ENCODE assay signal across 8 cellular contexts in the genomic region with DNA sequence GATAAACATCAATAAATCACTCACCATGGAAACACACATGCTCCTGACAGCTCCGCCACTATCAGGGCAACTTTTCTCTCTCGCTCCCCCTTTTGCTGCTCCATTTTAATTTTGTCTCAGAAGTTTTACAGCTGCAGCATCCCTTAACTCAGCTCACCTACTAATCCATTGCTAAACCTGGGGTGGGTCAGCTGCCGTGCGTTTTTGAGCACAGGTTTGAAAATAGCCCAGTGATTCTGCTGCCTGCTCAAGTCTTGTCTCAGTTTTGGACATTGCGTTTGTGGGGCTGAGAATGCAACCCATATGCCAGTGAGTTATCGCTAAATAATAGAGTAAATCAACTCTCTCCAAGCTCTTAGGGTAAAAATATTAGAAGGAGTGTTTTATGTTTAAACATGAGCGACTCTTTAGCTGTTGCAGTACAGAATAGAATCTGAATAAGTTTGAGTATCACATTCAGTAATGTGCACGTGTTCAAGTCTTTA. TPM values are rescaled to one million over a fixed set of nuclear protein-coding genes. Genes with fewer than 3 reads are reported as not detected.
DNase-seq lines count a peak whose midpoint lies in the region; ATAC-seq, FAIRE-seq and TF ChIP-seq lines count a peak whose summit lies in the region.

No MANE protein-coding gene starts in this region.

- H3K27me3 Mint-ChIP-seq in osteocyte (ENCODE audit: unreplicated experiment) = no peaks in the 10 kb centered on the region

- H3K27ac Mint-ChIP-seq in osteocyte (ENCODE audit: unreplicated experiment) = no peak overlapping the region

- peaks cover 4% of the 10 kb centered on the region for H3K36me3 Mint-ChIP-seq in osteocyte (ENCODE audit: unreplicated experiment)

- CTCF ChIA-PET in GM10248 (lab: Yijun Ruan, JAX) = interaction anchor here (1.3 to 1.4 kb wide), 2 partner anchors 16 to 22 kb away, joined by 3 to 4 read pairs; no protein-coding TSS in a partner anchor

- no peaks in the 10 kb centered on the region for H3K9me3 ChIP-seq in effector memory CD4-positive, alpha-beta T cell (ENCODE audit: control insufficient read depth, low read length)

- no peak overlapping the region for H3K27ac ChIP-seq in effector memory CD4-positive, alpha-beta T cell (ENCODE audit: insufficient read depth, low read length, poor library complexity, severe bottlenecking)

- H3K4me3 Mint-ChIP-seq in osteocyte (ENCODE audit: unreplicated experiment) = peak overlapping the region; percentile 78

- peaks cover 38% of the 10 kb centered on the region for H3K4me1 Mint-ChIP-seq in osteocyte (ENCODE audit: unreplicated experiment)

- peak overlapping the region; percentile 57 for H3K4me3 ChIP-seq in effector memory CD4-positive, alpha-beta T cell (ENCODE audit: insufficient read depth, low read depth, low read length, poor library complexity, severe bottlenecking)

- no peak for TF ChIP-seq CTCF in osteocyte (IDR thresholded peaks at IDR 0.05)
- TF ChIP-seq CTCF in GM10248 (IDR thresholded peaks at IDR 0.05; ENCODE audit: control extremely low read depth, extremely low read depth, low read depth, missing control alignments) = no peak
- no peak for TF ChIP-seq CTCF in D721Med (IDR thresholded peaks at IDR 0.05; ENCODE audit: insufficient read depth, missing control alignments)

- H3K4me1 ChIP-seq in effector memory CD4-positive, alpha-beta T cell (ENCODE audit: control insufficient read depth, insufficient read depth, low read length, poor library complexity, severe bottlenecking) = peaks cover 34% of the 10 kb centered on the region

- H3K36me3 ChIP-seq in effector memory CD4-positive, alpha-beta T cell (ENCODE audit: control insufficient read depth, insufficient read depth, low read length) = no peaks in the 10 kb centered on the region

- DNase-seq in COLO668 (lab: John Stamatoyannopoulos, UW; ENCODE audit: unreplicated experiment) (peak; percentile 25), NCI-H510A (lab: John Stamatoyannopoulos, UW) (peak; percentile 17), osteocyte (ENCODE audit: extremely low spot score, unreplicated experiment) (no peak), DMS53 (lab: John Stamatoyannopoulos, UW) (no peak), GM10248 (ENCODE audit: extremely low spot score) (no peak), D721Med (ENCODE audit: insufficient read length, low spot score) (no peak)
- DNase-seq in effector memory CD4-positive, alpha-beta T cell = no peak

- no peaks in the 10 kb centered on the region for H3K9me3 Mint-ChIP-seq in osteocyte (ENCODE audit: unreplicated experiment)

- POLR2A ChIA-PET in GM10248 (lab: Yijun Ruan, JAX) = no interaction called here

- H3K27me3 ChIP-seq in effector memory CD4-positive, alpha-beta T cell (replicated peaks; ENCODE audit: control insufficient read depth, insufficient read depth, low read length, poor library complexity, severe bottlenecking) = no peaks in the 10 kb centered on the region

- no peak for FAIRE-seq in D721Med (lab: Jason Lieb, UNC)

- no peak for ATAC-seq in GM19328 (IDR thresholded peaks at IDR 0.05; ENCODE audit: unreplicated experiment)

RNA-seq across cellular contexts. Expression of a gene that starts 2.1 kb away (rescaled TPM):
- total RNA-seq in osteocyte = 12.2 and 13.3 TPM in 2 replicates

RNA-seq across cellular contexts. Expression of a gene that starts 3.7 kb away (rescaled TPM):
- total RNA-seq in osteocyte = 17.7 and 19.7 TPM in 2 replicates

Comparison
In these comparisons a context has a peak if more than half of its experiments do, and no peak if none do; other contexts are left out.
1. DNase-seq: peak in COLO668 (single experiment) and NCI-H510A (single experiment); none in effector memory CD4-positive, alpha-beta T cell (0 of 3), osteocyte (single experiment), DMS53 (single experiment), GM10248 (single experiment) and D721Med (single experiment).